In the genomic region with DNA sequence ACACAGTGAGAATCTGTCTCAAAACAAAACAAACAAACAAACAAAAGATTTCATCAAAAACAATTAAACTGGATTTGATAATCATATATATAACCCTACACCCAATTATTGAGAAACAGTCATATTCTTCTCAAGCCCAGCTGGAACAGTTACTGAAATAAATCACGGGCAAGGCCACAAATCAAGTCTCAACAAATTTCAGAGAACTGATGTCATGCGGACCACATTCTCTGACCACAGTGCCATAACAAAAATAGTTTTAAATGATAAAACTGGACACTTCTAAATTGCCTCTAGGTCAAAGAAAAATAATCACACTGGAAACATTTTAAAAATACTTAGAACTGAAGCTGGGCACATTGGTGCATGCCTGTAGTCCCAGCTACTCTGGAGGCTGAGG, we compare ENCODE assay signal across 11 cellular contexts. TPM values are rescaled to one million over a fixed set of nuclear protein-coding genes. Genes with fewer than 3 reads are reported as not detected.
"Had no signal": no experiment of that assay in that cellular context is flagged by ENCODE, and none has a peak within 500 bp of the region (broad histone marks: within the 10 kb centered on the region; RNA-seq: fewer than 3 reads in every experiment).

No MANE protein-coding gene starts in this region.

- H3K4me3 ChIP-seq: GM23248, HAP-1 had no signal

- H3K4me3 Mint-ChIP-seq: HFFc6, IgD-negative memory B cell had no signal

- DNase-seq: GM23248, GOT3, H7, HFFc6, KBM-7 had no signal

- ATAC-seq: HCT116, HepG2 had no signal

- FAIRE-seq: HepG2 had no signal

- H3K9me3 Mint-ChIP-seq: IgD-negative memory B cell had no signal

- H3K27ac Mint-ChIP-seq: HFFc6 had no signal

RNA-seq across cellular contexts. Expression of gene PIK3R5, which starts 15.9 kb away (rescaled TPM):
- total RNA-seq: H4, HepG2, HFFc6, HT1080 had no signal
- polyA plus RNA-seq: GM23248, HepG2 had no signal

RNA-seq across cellular contexts. Expression of gene NTN1, which starts 39.9 kb away (rescaled TPM):
- total RNA-seq: HFFc6, HT1080 had no signal
- polyA plus RNA-seq: IgD-negative memory B cell had no signal
